11 cellular contexts compared by ENCODE assay signal in the genomic region with DNA sequence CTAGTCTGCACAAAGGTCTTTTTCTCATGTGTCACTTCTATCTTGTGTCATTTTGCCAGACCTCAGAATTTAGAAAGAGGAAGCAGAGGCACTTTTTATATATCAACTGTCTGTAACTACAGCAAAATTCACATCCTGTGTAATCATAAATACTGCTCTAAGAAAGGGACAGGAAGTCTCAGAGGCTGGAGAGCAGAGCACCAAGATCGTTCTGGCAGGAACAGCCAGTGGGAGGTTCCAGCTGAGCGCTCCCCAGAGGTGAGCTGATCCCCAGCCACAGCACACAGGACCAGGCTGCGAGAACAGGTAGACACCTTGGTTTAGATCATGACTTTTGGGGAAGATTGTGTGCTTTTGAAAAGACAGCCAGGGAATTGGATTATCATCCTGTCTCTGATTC. TPM values are rescaled to one million over a fixed set of nuclear protein-coding genes. Genes with fewer than 3 reads are reported as not detected.
A peak's percentile ranks its signal among the peaks of the same experiment; 100 is the strongest.
DNase-seq lines count a peak whose midpoint lies in the region; ATAC-seq and TF ChIP-seq lines count a peak whose summit lies in the region.
"Had no signal": no experiment of that assay in that cellular context is flagged by ENCODE, and none has a peak within 500 bp of the region (broad histone marks: within the 10 kb centered on the region; RNA-seq: fewer than 3 reads in every experiment).

A gene with protein sequence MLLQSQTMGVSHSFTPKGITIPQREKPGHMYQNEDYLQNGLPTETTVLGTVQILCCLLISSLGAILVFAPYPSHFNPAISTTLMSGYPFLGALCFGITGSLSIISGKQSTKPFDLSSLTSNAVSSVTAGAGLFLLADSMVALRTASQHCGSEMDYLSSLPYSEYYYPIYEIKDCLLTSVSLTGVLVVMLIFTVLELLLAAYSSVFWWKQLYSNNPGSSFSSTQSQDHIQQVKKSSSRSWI (plus strand): TSS at position 174 of the 400 bp plus-strand sequence. CDS start 4,610 bp downstream, outside the sequence.

- H3K36me3 Mint-ChIP-seq in activated CD8-positive, alpha-beta T cell treated with anti-CD3 and anti-CD28 coated beads for 36 hours (ENCODE audit: low read depth) = no peaks in the 10 kb centered on the region
- no peaks in the 10 kb centered on the region for H3K36me3 Mint-ChIP-seq in activated CD8-positive, alpha-beta T cell treated with anti-CD3 and anti-CD28 coated beads, Interleukin-2, amount 10 ng/mL, durations not matched to agents 7 days and 5 days (ENCODE audit: low read depth)
- H3K36me3 Mint-ChIP-seq in activated naive CD8-positive, alpha-beta T cell treated with anti-CD3 and anti-CD28 coated beads, Interleukin-2, amount 50 U/mL, for 24 hours (ENCODE audit: low read depth) = no peaks in the 10 kb centered on the region
- no peaks in the 10 kb centered on the region for H3K36me3 Mint-ChIP-seq in activated naive CD4-positive, alpha-beta T cell treated with anti-CD3 and anti-CD28 coated beads, Interleukin-2, amount 10 ng/mL, durations not matched to agents 7 days and 5 days

- no peaks in the 10 kb centered on the region for H3K9me3 Mint-ChIP-seq in activated CD8-positive, alpha-beta T cell treated with anti-CD3 and anti-CD28 coated beads for 36 hours
- no peaks in the 10 kb centered on the region for H3K9me3 Mint-ChIP-seq in activated CD8-positive, alpha-beta T cell treated with anti-CD3 and anti-CD28 coated beads, Interleukin-2, amount 10 ng/mL, durations not matched to agents 7 days and 5 days (ENCODE audit: insufficient read depth)
- no peaks in the 10 kb centered on the region for H3K9me3 Mint-ChIP-seq in activated naive CD8-positive, alpha-beta T cell treated with anti-CD3 and anti-CD28 coated beads, Interleukin-2, amount 50 U/mL, for 24 hours
- H3K9me3 Mint-ChIP-seq in activated naive CD4-positive, alpha-beta T cell treated with anti-CD3 and anti-CD28 coated beads, Interleukin-2, amount 10 ng/mL, durations not matched to agents 7 days and 5 days = no peaks in the 10 kb centered on the region

- no peak for TF ChIP-seq CTCF in activated CD8-positive, alpha-beta T cell treated with anti-CD3 and anti-CD28 coated beads for 36 hours (IDR thresholded peaks at IDR 0.05)

- no peak within 1 kb of the TSS for H3K27ac Mint-ChIP-seq in activated CD8-positive, alpha-beta T cell treated with anti-CD3 and anti-CD28 coated beads for 36 hours
- no peak within 1 kb of the TSS for H3K27ac Mint-ChIP-seq in activated CD8-positive, alpha-beta T cell treated with anti-CD3 and anti-CD28 coated beads, Interleukin-2, amount 10 ng/mL, durations not matched to agents 7 days and 5 days
- peak within 1 kb of the TSS; percentile 58 for H3K27ac Mint-ChIP-seq in activated naive CD8-positive, alpha-beta T cell treated with anti-CD3 and anti-CD28 coated beads, Interleukin-2, amount 50 U/mL, for 24 hours
- H3K27ac Mint-ChIP-seq in activated naive CD4-positive, alpha-beta T cell treated with anti-CD3 and anti-CD28 coated beads, Interleukin-2, amount 10 ng/mL, durations not matched to agents 7 days and 5 days = no peak within 1 kb of the TSS

- H3K27me3 Mint-ChIP-seq in activated CD8-positive, alpha-beta T cell treated with anti-CD3 and anti-CD28 coated beads for 36 hours = peaks cover 23% of the 10 kb centered on the region
- peaks cover 10% of the 10 kb centered on the region for H3K27me3 Mint-ChIP-seq in activated CD8-positive, alpha-beta T cell treated with anti-CD3 and anti-CD28 coated beads, Interleukin-2, amount 10 ng/mL, durations not matched to agents 7 days and 5 days (ENCODE audit: low read depth)
- peaks cover 16% of the 10 kb centered on the region for H3K27me3 Mint-ChIP-seq in activated naive CD8-positive, alpha-beta T cell treated with anti-CD3 and anti-CD28 coated beads, Interleukin-2, amount 50 U/mL, for 24 hours
- H3K27me3 Mint-ChIP-seq in activated naive CD4-positive, alpha-beta T cell treated with anti-CD3 and anti-CD28 coated beads, Interleukin-2, amount 10 ng/mL, durations not matched to agents 7 days and 5 days = peaks cover 14% of the 10 kb centered on the region

- ATAC-seq in activated CD8-positive, alpha-beta T cell treated with anti-CD3 and anti-CD28 coated beads for 36 hours = peak; percentile 37
- ATAC-seq in activated CD8-positive, alpha-beta T cell treated with anti-CD3 and anti-CD28 coated beads, Interleukin-2, amount 10 ng/mL, durations not matched to agents 7 days and 5 days = no peak
- peak; percentile 92 for ATAC-seq in HG03196 (IDR thresholded peaks at IDR 0.05; ENCODE audit: unreplicated experiment)
- no peak for ATAC-seq in activated naive CD8-positive, alpha-beta T cell treated with anti-CD3 and anti-CD28 coated beads, Interleukin-2, amount 50 U/mL, for 24 hours
- ATAC-seq: A549 had no signal

- POLR2A ChIA-PET in activated CD8-positive, alpha-beta T cell treated with anti-CD3 and anti-CD28 coated beads for 36 hours (lab: Charles Lee) = no interaction called here
- POLR2A ChIA-PET in activated CD8-positive, alpha-beta T cell treated with anti-CD3 and anti-CD28 coated beads, Interleukin-2, amount 10 ng/mL, durations not matched to agents 7 days and 5 days (lab: Charles Lee) = no interaction called here

- peaks cover 7% of the 10 kb centered on the region for H3K4me1 Mint-ChIP-seq in activated CD8-positive, alpha-beta T cell treated with anti-CD3 and anti-CD28 coated beads for 36 hours (ENCODE audit: low read depth)
- H3K4me1 Mint-ChIP-seq in activated CD8-positive, alpha-beta T cell treated with anti-CD3 and anti-CD28 coated beads, Interleukin-2, amount 10 ng/mL, durations not matched to agents 7 days and 5 days (ENCODE audit: low read depth) = peaks cover 11% of the 10 kb centered on the region
- H3K4me1 Mint-ChIP-seq in activated naive CD8-positive, alpha-beta T cell treated with anti-CD3 and anti-CD28 coated beads, Interleukin-2, amount 50 U/mL, for 24 hours = peaks cover 15% of the 10 kb centered on the region
- H3K4me1 Mint-ChIP-seq in activated naive CD4-positive, alpha-beta T cell treated with anti-CD3 and anti-CD28 coated beads, Interleukin-2, amount 10 ng/mL, durations not matched to agents 7 days and 5 days = peaks cover 4% of the 10 kb centered on the region

- H3K4me3 Mint-ChIP-seq in activated CD8-positive, alpha-beta T cell treated with anti-CD3 and anti-CD28 coated beads for 36 hours = no peak within 1 kb of the TSS
- H3K4me3 Mint-ChIP-seq in activated CD8-positive, alpha-beta T cell treated with anti-CD3 and anti-CD28 coated beads, Interleukin-2, amount 10 ng/mL, durations not matched to agents 7 days and 5 days = no peak within 1 kb of the TSS
- H3K4me3 Mint-ChIP-seq in activated naive CD8-positive, alpha-beta T cell treated with anti-CD3 and anti-CD28 coated beads, Interleukin-2, amount 50 U/mL, for 24 hours = peak within 1 kb of the TSS; percentile 29
- no peak within 1 kb of the TSS for H3K4me3 Mint-ChIP-seq in activated naive CD4-positive, alpha-beta T cell treated with anti-CD3 and anti-CD28 coated beads, Interleukin-2, amount 10 ng/mL, durations not matched to agents 7 days and 5 days

- DNase-seq in activated CD8-positive, alpha-beta T cell treated with anti-CD3 and anti-CD28 coated beads for 36 hours = no peak
- no peak for DNase-seq in activated CD8-positive, alpha-beta T cell treated with anti-CD3 and anti-CD28 coated beads, Interleukin-2, amount 10 ng/mL, durations not matched to agents 7 days and 5 days
- no peak for DNase-seq in activated naive CD8-positive, alpha-beta T cell treated with anti-CD3 and anti-CD28 coated beads, Interleukin-2, amount 50 U/mL, for 24 hours
- peak; percentile 27 for DNase-seq in putamen (ENCODE audit: low spot score)
- DNase-seq in superior temporal gyrus (ENCODE audit: extremely low spot score) = no peak
- no peak for DNase-seq in activated naive CD4-positive, alpha-beta T cell treated with anti-CD3 and anti-CD28 coated beads, Interleukin-2, amount 10 ng/mL, durations not matched to agents 7 days and 5 days
- DNase-seq in NCI-H345 treated with DMSO at 0.1 percent for 48 hours (lab: John Stamatoyannopoulos, UW; ENCODE audit: unreplicated experiment) = no peak

- intact Hi-C loops in activated CD8-positive, alpha-beta T cell treated with anti-CD3 and anti-CD28 coated beads for 36 hours (cut with micrococcal nuclease) = no loop called here

- CTCF ChIA-PET in activated CD8-positive, alpha-beta T cell treated with anti-CD3 and anti-CD28 coated beads for 36 hours (lab: Charles Lee) = interaction anchor here (1.2 kb wide), 1 partner anchor 15 kb away, joined by 5 read pairs; no protein-coding TSS in a partner anchor
- CTCF ChIA-PET in activated CD8-positive, alpha-beta T cell treated with anti-CD3 and anti-CD28 coated beads, Interleukin-2, amount 10 ng/mL, durations not matched to agents 7 days and 5 days (lab: Charles Lee) = interaction anchor here (1.1 kb wide), 1 partner anchor 15 kb away, joined by 3 read pairs; no protein-coding TSS in a partner anchor
- CTCF ChIA-PET in activated naive CD4-positive, alpha-beta T cell treated with anti-CD3 and anti-CD28 coated beads, Interleukin-2, amount 10 ng/mL, durations not matched to agents 7 days and 5 days (lab: Charles Lee) = no interaction called here

RNA-seq across cellular contexts. Expression of the gene that starts here (rescaled TPM):
- total RNA-seq in activated CD8-positive, alpha-beta T cell treated with anti-CD3 and anti-CD28 coated beads for 36 hours = not detected
- not detected for total RNA-seq in activated CD8-positive, alpha-beta T cell treated with anti-CD3 and anti-CD28 coated beads, Interleukin-2, amount 10 ng/mL, durations not matched to agents 7 days and 5 days
- total RNA-seq: glomerular endothelial cell; T-helper 1 cell treated with Interleukin-12 subunit alpha and Interleukin-12 subunit beta and Interleukin-4 antibody, amounts not matched to agents 30 ng/mL and 1 ng/mL, for 36 hours had no signal

Comparison
In these comparisons a context has a peak if more than half of its experiments do, and no peak if none do; other contexts are left out.
1. Peak in ATAC-seq in activated CD8-positive, alpha-beta T cell treated with anti-CD3 and anti-CD28 coated beads for 36 hours; RNA of the gene not detected or under 1 TPM.